24 cellular contexts compared by ENCODE assay signal in the genomic region with DNA sequence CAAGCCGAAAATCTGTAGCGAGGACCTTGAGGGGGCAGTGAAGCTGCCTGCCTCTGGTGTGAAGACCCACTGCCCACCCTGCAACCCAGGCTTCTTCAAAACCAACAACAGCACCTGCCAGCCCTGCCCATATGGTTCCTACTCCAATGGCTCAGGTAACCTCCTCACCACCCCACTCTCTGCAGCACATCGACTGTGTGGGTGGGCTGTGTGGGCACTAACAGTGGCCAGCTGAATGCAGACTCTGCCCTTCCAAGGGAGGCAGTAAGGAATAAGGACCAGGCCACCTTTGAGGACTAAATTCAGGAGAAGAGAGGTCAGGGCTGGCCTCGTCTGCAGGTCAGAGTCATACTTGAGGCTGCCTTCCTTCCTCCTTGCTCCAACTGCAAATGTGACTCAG. TPM values are rescaled to one million over a fixed set of nuclear protein-coding genes. Genes with fewer than 3 reads are reported as not detected.
DNase-seq lines count a peak whose midpoint lies in the region; ATAC-seq and TF ChIP-seq lines count a peak whose summit lies in the region.
"Had no signal": no experiment of that assay in that cellular context is flagged by ENCODE, and none has a peak within 500 bp of the region (broad histone marks: within the 10 kb centered on the region; RNA-seq: fewer than 3 reads in every experiment).

No MANE protein-coding gene starts in this region.

- peaks cover 0 to 2% (median 0%) of the 10 kb centered on the region in 3 experiments for H3K27me3 ChIP-seq in neuronal stem cell (ENCODE audit: control insufficient read depth in 3 of 3, insufficient read depth in 3 of 3, low read depth in 1 of 3, low read length in 3 of 3)

- H3K4ac ChIP-seq in neuronal stem cell (ENCODE audit: low read length) = no peak overlapping the region

- no peak overlapping the region for H2BK5ac ChIP-seq in neuronal stem cell (ENCODE audit: low read length)

- H3K79me1 ChIP-seq in neuronal stem cell (ENCODE audit: low read depth, low read length) = no peaks in the 10 kb centered on the region

- H3K4me3 ChIP-seq in HEK293 (ENCODE audit: low read depth, low read length) = no peak overlapping the region
- peak overlapping the region in 1 of 2 donors; percentile 19 for H3K4me3 ChIP-seq in neuronal stem cell (ENCODE audit: low read length in 2 of 2)
- H3K4me3 ChIP-seq: A549; BLaER1 treated with 17β-estradiol and CSF1 and Interleukin-3, amounts not matched to agents 10 nM and 100 nM; GM12878 had no signal

- H3K4me1 ChIP-seq in HEK293 (ENCODE audit: control insufficient read depth, insufficient read depth, low read length) (no peaks in the 10 kb centered on the region), neuronal stem cell (ENCODE audit: control insufficient read depth in 2 of 2, insufficient read depth in 1 of 2, low read depth in 1 of 2, low read length in 2 of 2) (peaks cover 8 to 11% of the 10 kb centered on the region in 2 donors)
- H3K4me1 ChIP-seq: Caco-2 had no signal

- peak overlapping the region; percentile 52 for H3K18ac ChIP-seq in neuronal stem cell (ENCODE audit: low read length)

- H2BK120ac ChIP-seq in neuronal stem cell (ENCODE audit: low read depth, low read length) = no peak overlapping the region

- no peak overlapping the region for H3K23ac ChIP-seq in neuronal stem cell (ENCODE audit: low read depth, low read length, poor library complexity)

- H4K91ac ChIP-seq in neuronal stem cell (ENCODE audit: low read depth, low read length, poor library complexity) = no peak overlapping the region

- no peak overlapping the region for H3K4me2 ChIP-seq in neuronal stem cell (ENCODE audit: insufficient read depth, low read length, poor library complexity, severe bottlenecking)
- H3K4me2 ChIP-seq: A549; BLaER1 treated with 17β-estradiol and CSF1 and Interleukin-3, amounts not matched to agents 10 nM and 100 nM had no signal

- peak overlapping the region; percentile 91 for H3K14ac ChIP-seq in neuronal stem cell (ENCODE audit: low read length)

- no peak for TF ChIP-seq CTCF in HEK293 (tag by site-specific recombination; IDR thresholded peaks at IDR 0.05)

- no peak overlapping the region for H3K9ac ChIP-seq in neuronal stem cell (ENCODE audit: low read depth, low read length, poor library complexity)
- H3K9ac ChIP-seq: BLaER1 treated with 17β-estradiol and CSF1 and Interleukin-3, amounts not matched to agents 10 nM and 100 nM had no signal

- no peak for ATAC-seq in GM18505 (IDR thresholded peaks at IDR 0.05; ENCODE audit: unreplicated experiment)
- ATAC-seq: A549; CD8-positive, alpha-beta T cell; GM12878 had no signal

- H3K9me3 ChIP-seq in HEK293 (ENCODE audit: control insufficient read depth, insufficient read depth, low read depth, low read length) = no peaks in the 10 kb centered on the region
- no peaks in the 10 kb centered on the region for H3K9me3 ChIP-seq in neuronal stem cell (replicated peaks in 1 of 2; ENCODE audit: control insufficient read depth in 2 of 2, insufficient read depth in 1 of 2, low read depth in 1 of 2, low read length in 2 of 2)
- H3K9me3 ChIP-seq: A549; BLaER1 treated with 17β-estradiol and CSF1 and Interleukin-3, amounts not matched to agents 10 nM and 100 nM; Caco-2 had no signal

- H3K36me3 ChIP-seq in HEK293 (ENCODE audit: control insufficient read depth in 2 of 2, insufficient read depth in 1 of 2, low read length in 2 of 2) (no peaks in the 10 kb centered on the region), neuronal stem cell (replicated peaks in 1 of 2; ENCODE audit: control insufficient read depth in 2 of 2, insufficient read depth in 2 of 2, low read length in 2 of 2) (no peaks in the 10 kb centered on the region)
- H3K36me3 ChIP-seq: BLaER1 treated with 17β-estradiol and CSF1 and Interleukin-3, amounts not matched to agents 10 nM and 100 nM had no signal

- DNase-seq in neuronal stem cell (ENCODE audit: low spot score) (no peak), NCI-H748 treated with DMSO at 0.1 percent for 48 hours (lab: John Stamatoyannopoulos, UW) (no peak), NCI-H1694 treated with DMSO at 0.1 percent for 48 hours (lab: John Stamatoyannopoulos, UW) (no peak)
- DNase-seq in activated CD4-positive, CD25-positive, alpha-beta regulatory T cell treated with anti-CD3 and anti-CD28 coated beads, Interleukin-2, amount 50 U/mL, for 72 hours = no peak
- DNase-seq: AML-193; Caco-2; Calu3; CD4-positive, alpha-beta T cell; CD8-positive, alpha-beta T cell; DMS153; DMS53; DMS79; DND-41; EL; GDM1 had no signal

- no peak for TF ChIP-seq POLR2A in GM18505 (IDR thresholded peaks at IDR 0.05; ENCODE audit: borderline replicate concordance, extremely low read depth, insufficient read depth, insufficient read length)

- H2BK15ac ChIP-seq in neuronal stem cell (ENCODE audit: low read length) = no peak overlapping the region

- H2BK12ac ChIP-seq in neuronal stem cell (ENCODE audit: low read length) = no peak overlapping the region

- POLR2A ChIA-PET in HEK293 (lab: Yijun Ruan, JAX) = no interaction called here

- no CpG with 5 or more reads among the region's 4 CpGs for WGBS in neuronal stem cell (ENCODE audit: extremely low coverage in 2 of 2, insufficient read length in 2 of 2, insufficient replicate concordance in 1 of 2), 2 donors

- CTCF ChIA-PET in HEK293 (lab: Yijun Ruan, JAX) = interaction anchor here (1.3 kb wide), 1 partner anchor 13 kb away, joined by 6 read pairs; no protein-coding TSS in a partner anchor

- H3K27ac ChIP-seq in HEK293 (ENCODE audit: extremely low read depth, low read depth, low read length) (no peak overlapping the region), angular gyrus (ENCODE audit: low read depth, low read length) (peak overlapping the region; percentile 90), neuronal stem cell (replicated peaks; ENCODE audit: low read length) (no peak overlapping the region), temporal lobe (ENCODE audit: low read depth, low read length) (peak overlapping the region; percentile 36)
- H3K27ac ChIP-seq: 22Rv1; A549; BLaER1 treated with 17β-estradiol and CSF1 and Interleukin-3, amounts not matched to agents 10 nM and 100 nM; C4-2B had no signal

- no peak overlapping the region for H4K8ac ChIP-seq in neuronal stem cell (ENCODE audit: low read depth, low read length)

- H2AK5ac ChIP-seq in neuronal stem cell (ENCODE audit: low read depth, low read length) = peak overlapping the region; percentile 20

- no peak overlapping the region for H2AFZ ChIP-seq in neuronal stem cell (ENCODE audit: low read length)

TF ChIP-seq in HEK293, 187 proteins besides CTCF, POLR2A, EP300 and RAD21:
- TF ChIP-seq ZBTB20 (tag by site-specific recombination; IDR thresholded peaks at IDR 0.05) (no peak), ZNF335 (tag by site-specific recombination; conservative IDR thresholded peaks at IDR 0.05) (no peak), SCRT1 (tag by site-specific recombination; IDR thresholded peaks at IDR 0.05; ENCODE audit: borderline replicate concordance) (no peak), ZSCAN16 (tag by site-specific recombination; IDR thresholded peaks at IDR 0.05) (no peak), ZNF202 (tag by site-specific recombination; IDR thresholded peaks at IDR 0.05; ENCODE audit: borderline replicate concordance) (no peak), ZNF580 (tag by site-specific recombination; IDR thresholded peaks at IDR 0.05) (no peak), ZBTB17 (tag by site-specific recombination; IDR thresholded peaks at IDR 0.05) (no peak), ZNF274 (IDR thresholded peaks at IDR 0.05; ENCODE audit: low read length) (no peak), ZNF274 (tag by site-specific recombination; IDR thresholded peaks at IDR 0.05; ENCODE audit: borderline replicate concordance) (no peak), EGR2 (tag by site-specific recombination; IDR thresholded peaks at IDR 0.05; ENCODE audit: low read depth) (peak; percentile 76), ZFHX2 (tag by site-specific recombination; conservative IDR thresholded peaks at IDR 0.05) (peak; percentile 75), ZNF133 (tag by site-specific recombination; IDR thresholded peaks at IDR 0.05) (no peak), KLF7 (tag by site-specific recombination; IDR thresholded peaks at IDR 0.05; ENCODE audit: borderline replicate concordance) (no peak)

RNA-seq across cellular contexts. Expression of gene SARS1, which starts 25.5 kb away (rescaled TPM):
- polyA plus RNA-seq in neuronal stem cell (2013, experiment 1 of 2) = 110 TPM
- 109 TPM for polyA plus RNA-seq in neuronal stem cell (2013, experiment 2 of 2)
- 109 TPM for total RNA-seq in temporal lobe

Comparison
In these comparisons a context has a peak if more than half of its experiments do, and no peak if none do; other contexts are left out.
1. H3K27ac ChIP-seq: peak in angular gyrus (single experiment) and temporal lobe (single experiment); none in HEK293 (single experiment) and neuronal stem cell (single experiment).